In genomic region chr11:43419460-43419859, GRCh38 we compare ENCODE assay signal across 9 cellular contexts.
DNase-seq lines count a peak whose midpoint lies in the region; ATAC-seq lines count a peak whose summit lies in the region.
"Had no signal": no experiment of that assay in that cellular context is flagged by ENCODE, and none has a peak within 500 bp of the region (broad histone marks: within the 10 kb centered on the region; RNA-seq: fewer than 3 reads in every experiment).

No MANE protein-coding gene starts in this region.

- ATAC-seq in stimulated activated naive B cell treated with anti-CD40 and anti-IgM and Interleukin-4, amounts not matched to agents 10 μg/mL and 1 μg/mL and 100 μg/mL, for 72 hours (replicated peaks) = peak; percentile 46 to 49

- H3K27ac Mint-ChIP-seq in activated CD4-positive, alpha-beta memory T cell treated with anti-CD3 and anti-CD28 coated beads, Interleukin-2, amount 10 ng/mL, durations not matched to agents 7 days and 5 days = no peak overlapping the region
- no peak overlapping the region for H3K27ac Mint-ChIP-seq in stimulated activated naive B cell treated with anti-CD40 and anti-IgM and Interleukin-4, amounts not matched to agents 10 μg/mL and 1 μg/mL and 100 μg/mL, for 72 hours
- H3K27ac Mint-ChIP-seq: activated naive CD4-positive, alpha-beta T cell treated with anti-CD3 and anti-CD28 coated beads, Interleukin-2, amount 50 U/mL, for 72 hours had no signal

- H3K4me3 Mint-ChIP-seq in activated CD4-positive, alpha-beta memory T cell treated with anti-CD3 and anti-CD28 coated beads, Interleukin-2, amount 10 ng/mL, durations not matched to agents 7 days and 5 days = no peak overlapping the region
- no peak overlapping the region for H3K4me3 Mint-ChIP-seq in stimulated activated naive B cell treated with anti-CD40 and anti-IgM and Interleukin-4, amounts not matched to agents 10 μg/mL and 1 μg/mL and 100 μg/mL, for 72 hours

- no peaks in the 10 kb centered on the region for H3K27me3 Mint-ChIP-seq in activated CD4-positive, alpha-beta memory T cell treated with anti-CD3 and anti-CD28 coated beads, Interleukin-2, amount 10 ng/mL, durations not matched to agents 7 days and 5 days
- H3K27me3 Mint-ChIP-seq in stimulated activated naive B cell treated with anti-CD40 and anti-IgM and Interleukin-4, amounts not matched to agents 10 μg/mL and 1 μg/mL and 100 μg/mL, for 72 hours = no peaks in the 10 kb centered on the region

- peaks cover 4% of the 10 kb centered on the region for H3K4me1 Mint-ChIP-seq in activated CD4-positive, alpha-beta memory T cell treated with anti-CD3 and anti-CD28 coated beads, Interleukin-2, amount 10 ng/mL, durations not matched to agents 7 days and 5 days
- no peaks in the 10 kb centered on the region for H3K4me1 Mint-ChIP-seq in stimulated activated naive B cell treated with anti-CD40 and anti-IgM and Interleukin-4, amounts not matched to agents 10 μg/mL and 1 μg/mL and 100 μg/mL, for 72 hours

- CTCF ChIA-PET in activated CD4-positive, alpha-beta memory T cell treated with anti-CD3 and anti-CD28 coated beads, Interleukin-2, amount 10 ng/mL, durations not matched to agents 7 days and 5 days (lab: Charles Lee) = interaction anchor here (0.5 to 5.6 kb wide), 10 partner anchors 8 to 276 kb away, joined by 3 to 43 read pairs (median 4); partner anchors contain the start of genes API5 and TTC17

- H3K9me3 Mint-ChIP-seq in activated CD4-positive, alpha-beta memory T cell treated with anti-CD3 and anti-CD28 coated beads, Interleukin-2, amount 10 ng/mL, durations not matched to agents 7 days and 5 days = no peaks in the 10 kb centered on the region
- no peaks in the 10 kb centered on the region for H3K9me3 Mint-ChIP-seq in stimulated activated naive B cell treated with anti-CD40 and anti-IgM and Interleukin-4, amounts not matched to agents 10 μg/mL and 1 μg/mL and 100 μg/mL, for 72 hours
- H3K9me3 Mint-ChIP-seq: activated naive CD4-positive, alpha-beta T cell treated with anti-CD3 and anti-CD28 coated beads, Interleukin-2, amount 50 U/mL, for 72 hours had no signal

- POLR2A ChIA-PET in activated CD4-positive, alpha-beta memory T cell treated with anti-CD3 and anti-CD28 coated beads, Interleukin-2, amount 10 ng/mL, durations not matched to agents 7 days and 5 days (lab: Charles Lee) = interaction anchor here (1.0 to 3.0 kb wide), 5 partner anchors 15 to 261 kb away, joined by 3 to 15 read pairs (median 5); partner anchors contain the start of genes API5, HSD17B12 and TTC17

- DNase-seq in NCI-H2029 (lab: John Stamatoyannopoulos, UW) (peak; percentile 1), NCI-H2029 treated with DMSO at 0.1 percent for 48 hours (lab: John Stamatoyannopoulos, UW) (no peak), GM19238 (ENCODE audit: insufficient read length, low spot score) (peak; percentile 1), MV-4-11 (lab: John Stamatoyannopoulos, UW) (peak; percentile 59), hepatic stellate cell (ENCODE audit: low spot score) (peak; percentile 11)
- DNase-seq in activated CD4-positive, alpha-beta memory T cell treated with anti-CD3 and anti-CD28 coated beads, Interleukin-2, amount 10 ng/mL, durations not matched to agents 7 days and 5 days = peak; percentile 46
- no peak for DNase-seq in stimulated activated naive B cell treated with anti-CD40 and anti-IgM and Interleukin-4, amounts not matched to agents 10 μg/mL and 1 μg/mL and 100 μg/mL, for 72 hours
- DNase-seq in activated effector memory CD4-positive, alpha-beta T cell treated with Interleukin-2 at 50 U/mL for 16 hours = no peak

- H3K36me3 Mint-ChIP-seq in activated CD4-positive, alpha-beta memory T cell treated with anti-CD3 and anti-CD28 coated beads, Interleukin-2, amount 10 ng/mL, durations not matched to agents 7 days and 5 days (ENCODE audit: low read depth) = peaks cover 6% of the 10 kb centered on the region
- peaks cover 10 to 16% of the 10 kb centered on the region in 2 donors for H3K36me3 Mint-ChIP-seq in stimulated activated naive B cell treated with anti-CD40 and anti-IgM and Interleukin-4, amounts not matched to agents 10 μg/mL and 1 μg/mL and 100 μg/mL, for 72 hours
- H3K36me3 Mint-ChIP-seq: activated naive CD4-positive, alpha-beta T cell treated with anti-CD3 and anti-CD28 coated beads, Interleukin-2, amount 50 U/mL, for 72 hours had no signal

Comparison
In these comparisons a context has a peak if more than half of its experiments do, and no peak if none do; other contexts are left out.
1. DNase-seq: peak in NCI-H2029 (single experiment), GM19238 (single experiment), MV-4-11 (single experiment), activated CD4-positive, alpha-beta memory T cell treated with anti-CD3 and anti-CD28 coated beads, Interleukin-2, amount 10 ng/mL, durations not matched to agents 7 days and 5 days (single experiment) and hepatic stellate cell (single experiment); none in NCI-H2029 treated with DMSO at 0.1 percent for 48 hours (single experiment), stimulated activated naive B cell treated with anti-CD40 and anti-IgM and Interleukin-4, amounts not matched to agents 10 μg/mL and 1 μg/mL and 100 μg/mL, for 72 hours (single experiment) and activated effector memory CD4-positive, alpha-beta T cell treated with Interleukin-2 at 50 U/mL for 16 hours (single experiment).